Comparison of ENCODE assay signal across 17 cellular contexts in genomic region chr17:55430531-55431228, GRCh38. TPM values are rescaled to one million over a fixed set of nuclear protein-coding genes. Genes with fewer than 3 reads are reported as not detected.
DNase-seq lines count a peak whose midpoint lies in the region; ATAC-seq, FAIRE-seq and TF ChIP-seq lines count a peak whose summit lies in the region.
"Had no signal": no experiment of that assay in that cellular context is flagged by ENCODE, and none has a peak within 500 bp of the region (broad histone marks: within the 10 kb centered on the region; RNA-seq: fewer than 3 reads in every experiment).

No MANE protein-coding gene starts in this region.

- no peaks in the 10 kb centered on the region for H3K36me3 Mint-ChIP-seq in stimulated activated naive B cell treated with anti-CD40 and anti-IgM and Interleukin-4, amounts not matched to agents 10 μg/mL and 1 μg/mL and 100 μg/mL, for 72 hours
- H3K36me3 Mint-ChIP-seq: CD8-positive, alpha-beta T cell; T-cell had no signal

- H3K4me1 Mint-ChIP-seq in stimulated activated naive B cell treated with anti-CD40 and anti-IgM and Interleukin-4, amounts not matched to agents 10 μg/mL and 1 μg/mL and 100 μg/mL, for 72 hours = peaks cover 36 to 64% of the 10 kb centered on the region in 2 donors

- no peak for ATAC-seq in psoas muscle
- ATAC-seq in GM21786 (IDR thresholded peaks at IDR 0.05; ENCODE audit: unreplicated experiment) = no peak
- no peak for ATAC-seq in HG02610 (IDR thresholded peaks at IDR 0.05; ENCODE audit: unreplicated experiment)
- ATAC-seq in lower lobe of right lung = no peak
- ATAC-seq in stimulated activated naive B cell treated with anti-CD40 and anti-IgM and Interleukin-4, amounts not matched to agents 10 μg/mL and 1 μg/mL and 100 μg/mL, for 72 hours (replicated peaks) = no peak
- ATAC-seq: CD8-positive, alpha-beta T cell; T-cell had no signal

- peak; percentile 50 for FAIRE-seq in GM12892 (lab: Jason Lieb, UNC)

- no peak overlapping the region for H3K27ac Mint-ChIP-seq in stimulated activated naive B cell treated with anti-CD40 and anti-IgM and Interleukin-4, amounts not matched to agents 10 μg/mL and 1 μg/mL and 100 μg/mL, for 72 hours
- H3K27ac Mint-ChIP-seq: CD8-positive, alpha-beta T cell; endodermal cell; stimulated activated naive CD8-positive, alpha-beta T cell treated with anti-CD3 and anti-CD28 coated beads, Interleukin-15, Interleukin-2, amounts not matched to agents 100 ng/mL and 50 ng/mL, for 24 hours; T-cell had no signal

- no peaks in the 10 kb centered on the region for H3K9me3 ChIP-seq in cardiac muscle cell (ENCODE audit: low read depth)
- H3K9me3 ChIP-seq in psoas muscle = no peaks in the 10 kb centered on the region
- H3K9me3 ChIP-seq in lower lobe of right lung = no peaks in the 10 kb centered on the region

- no peak overlapping the region for H3K4me3 Mint-ChIP-seq in stimulated activated naive B cell treated with anti-CD40 and anti-IgM and Interleukin-4, amounts not matched to agents 10 μg/mL and 1 μg/mL and 100 μg/mL, for 72 hours
- H3K4me3 Mint-ChIP-seq: CD8-positive, alpha-beta T cell; endodermal cell; stimulated activated naive CD8-positive, alpha-beta T cell treated with anti-CD3 and anti-CD28 coated beads, Interleukin-15, Interleukin-2, amounts not matched to agents 100 ng/mL and 50 ng/mL, for 24 hours; T-cell had no signal

- DNase-seq in GM12892 (ENCODE audit: insufficient read length) = no peak
- peak; percentile 21 for DNase-seq in OCI-M1 (lab: John Stamatoyannopoulos, UW)
- peak in 1 of 2 donors; percentile 72 for DNase-seq in cardiac muscle cell (ENCODE audit: low read depth in 1 of 2, low spot score in 1 of 2)
- no peak for DNase-seq in psoas muscle
- DNase-seq in lower lobe of right lung = no peak
- DNase-seq in stimulated activated naive B cell treated with anti-CD40 and anti-IgM and Interleukin-4, amounts not matched to agents 10 μg/mL and 1 μg/mL and 100 μg/mL, for 72 hours = no peak
- DNase-seq: activated CD4-positive, alpha-beta T cell treated with anti-CD3 and anti-CD28 coated beads, Interleukin-2, amount 50 U/mL, for 1 hour; activated effector memory CD4-positive, alpha-beta T cell treated with Interleukin-2 at 50 U/mL for 16 hours; CD8-positive, alpha-beta T cell; endodermal cell; head of caudate nucleus; NCI-H1436 treated with DMSO at 0.1 percent for 48 hours; stimulated activated CD4-positive, alpha-beta T cell treated with anti-CD3 and anti-CD28 coated beads, Interleukin-4, amount 100 ng/mL, for 4 hours; T-cell had no signal

- H3K27me3 ChIP-seq in cardiac muscle cell = no peaks in the 10 kb centered on the region
- no peaks in the 10 kb centered on the region for H3K27me3 ChIP-seq in psoas muscle (ENCODE audit: insufficient read depth in 3 of 3, low read length in 2 of 3)
- no peaks in the 10 kb centered on the region for H3K27me3 ChIP-seq in lower lobe of right lung (ENCODE audit: low read depth)

- no peak overlapping the region for H3K4me3 ChIP-seq in cardiac muscle cell
- H3K4me3 ChIP-seq in psoas muscle = no peak overlapping the region
- no peak overlapping the region for H3K4me3 ChIP-seq in lower lobe of right lung

- intact Hi-C loops in psoas muscle (cut with DNase I) = no loop called here
- intact Hi-C loops in lower lobe of right lung (cut with DNase I) = no loop called here

- WGBS in psoas muscle, 3 donors = 55 to 66% (median 58%) methylated on average over 4 of the region's 4 CpGs

- H3K4me1 ChIP-seq in cardiac muscle cell (ENCODE audit: low read depth) = peaks cover 8% of the 10 kb centered on the region
- H3K4me1 ChIP-seq in psoas muscle = no peaks in the 10 kb centered on the region
- peaks cover 17% of the 10 kb centered on the region for H3K4me1 ChIP-seq in lower lobe of right lung

- TF ChIP-seq CTCF in cardiac muscle cell (IDR thresholded peaks at IDR 0.05; ENCODE audit: low read depth, low read length) (no peak), psoas muscle (IDR thresholded peaks at IDR 0.05) (no peak), lower lobe of right lung (IDR thresholded peaks at IDR 0.05) (no peak)

- TF ChIP-seq POLR2A in GM12892 (IDR thresholded peaks at IDR 0.05; ENCODE audit: low read depth, low read length) = no peak

- H3K27ac ChIP-seq in cardiac muscle cell (peak overlapping the region; percentile 86), psoas muscle (peak overlapping the region; percentile 5), lower lobe of right lung (no peak overlapping the region)

- no peaks in the 10 kb centered on the region for H3K9me3 Mint-ChIP-seq in stimulated activated naive B cell treated with anti-CD40 and anti-IgM and Interleukin-4, amounts not matched to agents 10 μg/mL and 1 μg/mL and 100 μg/mL, for 72 hours
- H3K9me3 Mint-ChIP-seq: CD8-positive, alpha-beta T cell; stimulated activated naive CD8-positive, alpha-beta T cell treated with anti-CD3 and anti-CD28 coated beads, Interleukin-15, Interleukin-2, amounts not matched to agents 100 ng/mL and 50 ng/mL, for 24 hours; T-cell had no signal

- H3K36me3 ChIP-seq in cardiac muscle cell (no peaks in the 10 kb centered on the region), psoas muscle (ENCODE audit: insufficient read depth in 1 of 2, low read depth in 1 of 2) (no peaks in the 10 kb centered on the region), lower lobe of right lung (no peaks in the 10 kb centered on the region)

- peaks cover 0 to 12% of the 10 kb centered on the region in 2 donors for H3K27me3 Mint-ChIP-seq in stimulated activated naive B cell treated with anti-CD40 and anti-IgM and Interleukin-4, amounts not matched to agents 10 μg/mL and 1 μg/mL and 100 μg/mL, for 72 hours

RNA-seq across cellular contexts. Expression of gene MMD, which starts 9.0 kb away (rescaled TPM):
- 22.7 TPM for polyA plus RNA-seq in GM12892 (2012; ENCODE audit: missing spikeins)
- total RNA-seq in cardiac muscle cell (65.3 and 112 TPM in 2 replicates), psoas muscle (1 to 10 TPM; 3.0 to 9.2 (median 4.2) TPM), lower lobe of right lung (23.1 TPM)
- polyA plus RNA-seq in cardiac muscle cell (85.0 and 112 TPM in 2 replicates), psoas muscle (10 to 100 TPM in 1 of 3 donors, 1 to 10 TPM in 2; 6.2 to 11.0 (median 7.6) TPM)
